8 cellular contexts compared by ENCODE assay signal in the genomic region with DNA sequence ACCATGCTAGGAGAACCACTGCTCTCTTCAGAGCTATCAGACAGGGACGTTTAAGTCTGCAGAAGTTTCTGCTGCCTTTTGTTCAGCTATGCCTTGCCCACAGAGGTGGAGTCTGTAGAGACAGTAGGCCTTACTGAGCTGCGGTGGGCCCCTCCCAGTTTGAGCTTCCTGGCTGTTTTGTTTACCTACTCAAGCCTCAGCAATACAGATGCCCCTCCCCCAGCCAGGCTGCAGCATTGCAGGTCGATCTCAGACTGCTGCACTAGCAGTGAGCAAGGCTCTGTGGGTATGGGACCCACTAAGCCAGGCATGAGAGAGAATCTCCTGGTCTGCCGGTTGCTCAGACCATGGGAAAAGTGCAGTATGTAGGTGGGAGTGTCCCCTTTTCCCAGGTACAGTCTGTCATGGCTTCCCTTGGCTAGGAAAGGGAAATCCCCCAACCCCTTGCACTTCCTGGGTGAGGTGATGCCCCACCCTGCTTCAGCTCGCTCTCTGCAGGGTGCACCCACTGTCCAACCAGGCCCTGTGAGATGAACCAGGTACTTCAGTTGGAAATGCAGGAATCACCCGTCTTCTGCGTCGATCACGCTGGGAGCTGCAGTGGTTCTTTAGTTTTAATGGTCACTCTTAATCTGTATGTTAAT. TPM values are rescaled to one million over a fixed set of nuclear protein-coding genes. Genes with fewer than 3 reads are reported as not detected.
DNase-seq lines count a peak whose midpoint lies in the region; ATAC-seq and TF ChIP-seq lines count a peak whose summit lies in the region.
"Not testable (repeated sequence)": the region's sequence is repeated elsewhere in the genome, so short reads cannot be mapped to it uniquely, and the experiment has no call there.

No MANE protein-coding gene starts in this region.

- peaks cover 20 to 80% (median 70%) of the 10 kb centered on the region in 9 donors for H3K9me3 Mint-ChIP-seq in naive thymus-derived CD8-positive, alpha-beta T cell

- H3K4me1 Mint-ChIP-seq in naive thymus-derived CD8-positive, alpha-beta T cell, result peaks cover 29 to 86% (median 62%) of the 10 kb centered on the region in 4 donors

- H3K9me3 ChIP-seq in fibroblast of lung (ENCODE audit: control insufficient read depth, insufficient read depth, low read depth, low read length); upper lobe of left lung: not testable (repeated sequence)

- not testable (repeated sequence) for TF ChIP-seq EP300 in upper lobe of left lung (IDR thresholded peaks at IDR 0.05)

- DNase-seq in LNCaP clone FGC (ENCODE audit: low read depth) (peak; percentile 56), SHP77 (lab: John Stamatoyannopoulos, UW) (peak; percentile 3 to 63), fibroblast of lung (ENCODE audit: low read depth in 2 of 2) (peak; percentile 16 to 23), upper lobe of left lung (peak in 1 of 2 donors; percentile 80)
- DNase-seq in activated T-helper 1 cell treated with anti-CD3 and anti-CD28 coated beads, Interleukin-2, amount 50 U/mL, for 16 hours (ENCODE audit: low read depth in 1 of 2, low spot score in 1 of 2), result peak; percentile 12 to 62
- peak; percentile 48 to 90 (median 76) for DNase-seq in naive thymus-derived CD8-positive, alpha-beta T cell

- not testable (repeated sequence) for H3K4me2 ChIP-seq in fibroblast of lung (ENCODE audit: extremely low read depth, insufficient read depth, low read length)

- H3K4me1 ChIP-seq in fibroblast of lung (ENCODE audit: control insufficient read depth, extremely low read depth, insufficient read depth, low read length), result not testable (repeated sequence)
- H3K4me1 ChIP-seq in upper lobe of left lung, result peaks cover 14 to 30% (median 18%) of the 10 kb centered on the region in 4 donors

- TF ChIP-seq CTCF in LNCaP clone FGC (IDR thresholded peaks at IDR 0.05; ENCODE audit: control insufficient read depth, extremely low read depth, insufficient read depth); fibroblast of lung (conservative IDR thresholded peaks at IDR 0.05 in 1 of 2, IDR thresholded peaks at IDR 0.05 in 1 of 2; ENCODE audit: low read depth in 1 of 2, low read length in 2 of 2); upper lobe of left lung (IDR thresholded peaks at IDR 0.05): not testable (repeated sequence)

- H3K36me3 ChIP-seq in fibroblast of lung (ENCODE audit: control insufficient read depth, insufficient read depth, low read length), result not testable (repeated sequence)
- peaks cover 0 to 13% (median 0%) of the 10 kb centered on the region in 4 donors for H3K36me3 ChIP-seq in upper lobe of left lung

- peak overlapping the region; percentile 58 to 95 (median 92) for H3K27ac Mint-ChIP-seq in naive thymus-derived CD8-positive, alpha-beta T cell

- H2AFZ ChIP-seq in fibroblast of lung (ENCODE audit: low read length), result not testable (repeated sequence)

- H3K9ac ChIP-seq in fibroblast of lung (ENCODE audit: insufficient read depth, low read length), result not testable (repeated sequence)

- peaks cover 65 to 95% (median 85%) of the 10 kb centered on the region in 3 donors for H3K36me3 Mint-ChIP-seq in naive thymus-derived CD8-positive, alpha-beta T cell

- H3K27me3 ChIP-seq in fibroblast of lung (ENCODE audit: control insufficient read depth, insufficient read depth, low read length); upper lobe of left lung: not testable (repeated sequence)

- not testable (repeated sequence) for H4K20me1 ChIP-seq in fibroblast of lung (ENCODE audit: control insufficient read depth, extremely low read depth, insufficient read depth, low read length)

- not testable (repeated sequence) for H3K27me3 Mint-ChIP-seq in naive thymus-derived CD8-positive, alpha-beta T cell

- peak; percentile 94 for ATAC-seq in GM18873 (IDR thresholded peaks at IDR 0.05; ENCODE audit: low FRiP score, unreplicated experiment)
- peak; percentile 93 for ATAC-seq in HG02759 (IDR thresholded peaks at IDR 0.05; ENCODE audit: unreplicated experiment)
- peak; percentile 92 to 97 for ATAC-seq in naive thymus-derived CD8-positive, alpha-beta T cell
- not testable (repeated sequence) for ATAC-seq in upper lobe of left lung (ENCODE audit: low FRiP score in 2 of 2)

- H3K4me3 ChIP-seq in LNCaP clone FGC (ENCODE audit: low read depth, low read length); fibroblast of lung (replicated peaks in 1 of 4; ENCODE audit: control extremely low read depth in 1 of 4, insufficient read depth in 1 of 4, low read depth in 3 of 4, low read length in 4 of 4); upper lobe of left lung: not testable (repeated sequence)

- H3K27ac ChIP-seq in fibroblast of lung (ENCODE audit: insufficient read depth, low read length), result not testable (repeated sequence)
- peak overlapping the region in 3 of 4 donors; percentile 42 to 56 (median 48) for H3K27ac ChIP-seq in upper lobe of left lung

- H3K4me3 Mint-ChIP-seq in naive thymus-derived CD8-positive, alpha-beta T cell, result peak overlapping the region; percentile 43 to 79 (median 71)

- H3K79me2 ChIP-seq in fibroblast of lung (ENCODE audit: control insufficient read depth, insufficient read depth, low read length), result not testable (repeated sequence)

- TF ChIP-seq POLR2A in upper lobe of left lung (IDR thresholded peaks at IDR 0.05), result not testable (repeated sequence)

- POLR2A ChIA-PET in naive thymus-derived CD8-positive, alpha-beta T cell (lab: Charles Lee), result interaction anchor here (0.6 to 3.0 kb wide), 18 partner anchors 8 to 488 kb away, joined by 3 to 49 read pairs (median 4); a partner anchor contains a TSS

- WGBS in upper lobe of left lung, 2 donors, result 64 to 68% methylated on average over 8 to 9 of the region's 9 CpGs

RNA-seq across cellular contexts. Expression of a gene that starts 53.7 kb away (rescaled TPM):
- total RNA-seq in fibroblast of lung (23.1 and 26.7 TPM in 2 replicates), upper lobe of left lung (10 to 100 TPM in 5 of 6 donors, 1 to 10 TPM in 1; 8.4 to 34.5 (median 26.4) TPM)
- 24.7 and 37.4 TPM in 2 replicates for polyA plus RNA-seq in fibroblast of lung
- polyA plus RNA-seq in fibroblast of lung (2012), result 8.9 and 14.9 TPM in 2 replicates
- polyA minus RNA-seq in fibroblast of lung (ENCODE audit: low replicate concordance), result 20.5 and 33.1 TPM in 2 replicates
- 10 to 100 TPM; 34.1 to 37.0 TPM for total RNA-seq in naive thymus-derived CD8-positive, alpha-beta T cell
- 10 to 100 TPM in 2 of 3 donors, 1 to 10 TPM in 1; 8.1 to 10.8 (median 10.5) TPM for polyA plus RNA-seq in naive thymus-derived CD8-positive, alpha-beta T cell

RNA-seq across cellular contexts. Expression of a gene that starts 55.0 kb away (rescaled TPM):
- 18.5 and 22.1 TPM in 2 replicates for total RNA-seq in fibroblast of lung
- 25.2 and 43.7 TPM in 2 replicates for polyA plus RNA-seq in fibroblast of lung
- 14.9 and 21.1 TPM in 2 replicates for polyA plus RNA-seq in fibroblast of lung (2012)
- 2.3 and 3.8 TPM in 2 replicates for polyA minus RNA-seq in fibroblast of lung (ENCODE audit: low replicate concordance)
- 1 to 10 TPM; 4.4 to 6.2 TPM for total RNA-seq in naive thymus-derived CD8-positive, alpha-beta T cell
- 1 to 10 TPM; 4.6 to 7.6 (median 5.1) TPM for polyA plus RNA-seq in naive thymus-derived CD8-positive, alpha-beta T cell
- total RNA-seq in upper lobe of left lung, result 10 to 100 TPM in 2 of 6 donors, 1 to 10 TPM in 4; 5.2 to 15.3 (median 8.1) TPM
